In genomic region chr1:170856455-170856854, GRCh38 we compare ENCODE assay signal across 19 cellular contexts.
"Had no signal": no experiment of that assay in that cellular context is flagged by ENCODE, and none has a peak within 500 bp of the region (broad histone marks: within the 10 kb centered on the region; RNA-seq: fewer than 3 reads in every experiment).

No MANE protein-coding gene starts in this region.

- DNase-seq: activated CD4-positive, alpha-beta T cell treated with anti-CD3 and anti-CD28 coated beads for 36 hours; activated CD4-positive, alpha-beta T cell treated with anti-CD3 and anti-CD28 coated beads, Interleukin-2, amount 50 U/mL, for 48 hours; activated naive CD8-positive, alpha-beta T cell treated with anti-CD3 and anti-CD28 coated beads for 36 hours; activated T-cell treated with anti-CD3 and anti-CD28 coated beads for 4 hours; anterior cingulate cortex; cortex of kidney; erythroblast; small intestine; stimulated activated CD4-positive, alpha-beta T cell treated with anti-CD3 and anti-CD28 coated beads, Interleukin-15, amount 100 ng/mL, for 24 hours; stimulated activated CD4-positive, alpha-beta T cell treated with anti-CD3 and anti-CD28 coated beads, Interleukin-2, amount 100 ng/mL, for 48 hours; stimulated activated naive CD8-positive, alpha-beta T cell treated with anti-CD3 and anti-CD28 coated beads, Interleukin-15, amount 100 ng/mL, for 72 hours; trophoblast cell had no signal

- H3K4me3 Mint-ChIP-seq: activated CD4-positive, alpha-beta T cell treated with anti-CD3 and anti-CD28 coated beads for 36 hours; activated naive CD8-positive, alpha-beta T cell treated with anti-CD3 and anti-CD28 coated beads for 36 hours; activated T-helper 1 cell treated with anti-CD3 and anti-CD28 coated beads, Interleukin-12 subunit alpha, Interleukin-12 subunit beta, Interleukin-2, Interleukin-4 antibody, amounts not matched to agents 30 ng/mL and 10 ng/mL and 1 ng/mL, durations not matched to agents 14 hours and 24 hours and 36 hours; nephron; stimulated activated naive CD8-positive, alpha-beta T cell treated with anti-CD3 and anti-CD28 coated beads, Interleukin-15, amount 100 ng/mL, for 72 hours; WTC11 had no signal

- H3K27ac Mint-ChIP-seq: activated CD4-positive, alpha-beta T cell treated with anti-CD3 and anti-CD28 coated beads for 36 hours; activated naive CD8-positive, alpha-beta T cell treated with anti-CD3 and anti-CD28 coated beads for 36 hours; activated T-helper 1 cell treated with anti-CD3 and anti-CD28 coated beads, Interleukin-12 subunit alpha, Interleukin-12 subunit beta, Interleukin-2, Interleukin-4 antibody, amounts not matched to agents 30 ng/mL and 10 ng/mL and 1 ng/mL, durations not matched to agents 14 hours and 24 hours and 36 hours; nephron; progenitor cell of endocrine pancreas; WTC11 had no signal

- H3K36me3 Mint-ChIP-seq: activated naive CD8-positive, alpha-beta T cell treated with anti-CD3 and anti-CD28 coated beads for 36 hours; WTC11 had no signal

- H3K9me3 Mint-ChIP-seq: activated T-helper 1 cell treated with anti-CD3 and anti-CD28 coated beads, Interleukin-12 subunit alpha, Interleukin-12 subunit beta, Interleukin-2, Interleukin-4 antibody, amounts not matched to agents 30 ng/mL and 10 ng/mL and 1 ng/mL, durations not matched to agents 14 hours and 24 hours and 36 hours; nephron; stimulated activated naive CD8-positive, alpha-beta T cell treated with anti-CD3 and anti-CD28 coated beads, Interleukin-15, amount 100 ng/mL, for 72 hours had no signal

- H3K4me3 ChIP-seq: hepatocyte, right atrium auricular region, suprapubic skin had no signal

- H3K4me1 Mint-ChIP-seq: activated CD4-positive, alpha-beta T cell treated with anti-CD3 and anti-CD28 coated beads for 36 hours; stimulated activated naive CD8-positive, alpha-beta T cell treated with anti-CD3 and anti-CD28 coated beads, Interleukin-15, amount 100 ng/mL, for 72 hours; WTC11 had no signal
